ENCODE assay signal across 1 cellular context in genomic region chr1:14421977-14422609, GRCh38.
TF ChIP-seq lines count a peak whose summit lies in the region.

No MANE protein-coding gene starts in this region.

TF ChIP-seq in K562, 482 proteins besides CTCF, POLR2A, EP300 and RAD21 (continued from another document and continues in another):
- TF ChIP-seq ZNF551 (CRISPR knock-in tag; IDR thresholded peaks at IDR 0.05): no peak
- no peak; the same call in 1 of the 2 replicates for TF ChIP-seq KLF16 (IDR thresholded peaks at IDR 0.05)
- no peak for TF ChIP-seq HDGF (IDR thresholded peaks at IDR 0.05)
- TF ChIP-seq CBX3 (IDR thresholded peaks at IDR 0.05; ENCODE audit: borderline replicate concordance in 1 of 2, low read length in 2 of 2): peak in 1 of 2 experiments; percentile 71; a peak in 1 of 3 replicates
- TF ChIP-seq RBBP5 (IDR thresholded peaks at IDR 0.05; ENCODE audit: borderline replicate concordance, insufficient read depth, low read length, poor library complexity, severe bottlenecking): peak; percentile 64
- TF ChIP-seq MTA3 (IDR thresholded peaks at IDR 0.05; ENCODE audit: borderline replicate concordance): peak; percentile 75
- peak; percentile 53 for TF ChIP-seq VEZF1 (CRISPR knock-in tag; IDR thresholded peaks at IDR 0.05)
- no peak for TF ChIP-seq ZNF3 (CRISPR knock-in tag; IDR thresholded peaks at IDR 0.05)
- peak; percentile 73 for TF ChIP-seq MYC (IDR thresholded peaks at IDR 0.05; ENCODE audit: low read depth, low read length)
- TF ChIP-seq MYC (CRISPR knock-in tag; IDR thresholded peaks at IDR 0.05; ENCODE audit: borderline replicate concordance, low read depth): no peak
- no peak for TF ChIP-seq NR4A1 (CRISPR knock-in tag; IDR thresholded peaks at IDR 0.05)
- TF ChIP-seq NR4A1 (tag; IDR thresholded peaks at IDR 0.05): no peak
- TF ChIP-seq NBN (IDR thresholded peaks at IDR 0.05; ENCODE audit: low read depth): peak; percentile 91
- peak; percentile 91 for TF ChIP-seq HDAC2 (IDR thresholded peaks at IDR 0.05)
- no peak for TF ChIP-seq SIX5 (IDR thresholded peaks at IDR 0.05; ENCODE audit: borderline replicate concordance in 1 of 2, insufficient read depth in 1 of 2, low read depth in 1 of 2, low read length in 2 of 2)
- peak in 1 of 2 experiments; percentile 81; a peak in 1 of 4 replicates for TF ChIP-seq ARNT (IDR thresholded peaks at IDR 0.05)
- peak; percentile 51; the same call in 1 of the 2 replicates for TF ChIP-seq DMBX1 (CRISPR knock-in tag; IDR thresholded peaks at IDR 0.05; ENCODE audit: borderline replicate concordance)
- TF ChIP-seq ZNF224 (CRISPR knock-in tag; IDR thresholded peaks at IDR 0.05): no peak
- no peak for TF ChIP-seq E2F3 (CRISPR knock-in tag; IDR thresholded peaks at IDR 0.05)
- TF ChIP-seq NEUROD1 (IDR thresholded peaks at IDR 0.05; ENCODE audit: borderline replicate concordance, low read depth, low read length, partially characterized antibody): peak; percentile 72
- peak; percentile 92 for TF ChIP-seq DPF2 (IDR thresholded peaks at IDR 0.05)
- TF ChIP-seq, protein P1, sequence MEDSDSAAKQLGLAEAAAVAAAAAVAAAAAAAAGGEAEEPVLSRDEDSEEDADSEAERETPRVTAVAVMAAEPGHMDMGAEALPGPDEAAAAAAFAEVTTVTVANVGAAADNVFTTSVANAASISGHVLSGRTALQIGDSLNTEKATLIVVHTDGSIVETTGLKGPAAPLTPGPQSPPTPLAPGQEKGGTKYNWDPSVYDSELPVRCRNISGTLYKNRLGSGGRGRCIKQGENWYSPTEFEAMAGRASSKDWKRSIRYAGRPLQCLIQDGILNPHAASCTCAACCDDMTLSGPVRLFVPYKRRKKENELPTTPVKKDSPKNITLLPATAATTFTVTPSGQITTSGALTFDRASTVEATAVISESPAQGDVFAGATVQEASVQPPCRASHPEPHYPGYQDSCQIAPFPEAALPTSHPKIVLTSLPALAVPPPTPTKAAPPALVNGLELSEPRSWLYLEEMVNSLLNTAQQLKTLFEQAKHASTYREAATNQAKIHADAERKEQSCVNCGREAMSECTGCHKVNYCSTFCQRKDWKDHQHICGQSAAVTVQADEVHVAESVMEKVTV (CRISPR knock-in tag; IDR thresholded peaks at IDR 0.05): no peak
- peak in 1 of 2 experiments; percentile 66; a peak in 2 of 4 replicates for TF ChIP-seq ZMIZ1 (IDR thresholded peaks at IDR 0.05; ENCODE audit: low read depth in 2 of 2, low read length in 2 of 2)
- no peak for TF ChIP-seq ZNF121 (CRISPR knock-in tag; conservative IDR thresholded peaks at IDR 0.05)
- TF ChIP-seq, protein P2, sequence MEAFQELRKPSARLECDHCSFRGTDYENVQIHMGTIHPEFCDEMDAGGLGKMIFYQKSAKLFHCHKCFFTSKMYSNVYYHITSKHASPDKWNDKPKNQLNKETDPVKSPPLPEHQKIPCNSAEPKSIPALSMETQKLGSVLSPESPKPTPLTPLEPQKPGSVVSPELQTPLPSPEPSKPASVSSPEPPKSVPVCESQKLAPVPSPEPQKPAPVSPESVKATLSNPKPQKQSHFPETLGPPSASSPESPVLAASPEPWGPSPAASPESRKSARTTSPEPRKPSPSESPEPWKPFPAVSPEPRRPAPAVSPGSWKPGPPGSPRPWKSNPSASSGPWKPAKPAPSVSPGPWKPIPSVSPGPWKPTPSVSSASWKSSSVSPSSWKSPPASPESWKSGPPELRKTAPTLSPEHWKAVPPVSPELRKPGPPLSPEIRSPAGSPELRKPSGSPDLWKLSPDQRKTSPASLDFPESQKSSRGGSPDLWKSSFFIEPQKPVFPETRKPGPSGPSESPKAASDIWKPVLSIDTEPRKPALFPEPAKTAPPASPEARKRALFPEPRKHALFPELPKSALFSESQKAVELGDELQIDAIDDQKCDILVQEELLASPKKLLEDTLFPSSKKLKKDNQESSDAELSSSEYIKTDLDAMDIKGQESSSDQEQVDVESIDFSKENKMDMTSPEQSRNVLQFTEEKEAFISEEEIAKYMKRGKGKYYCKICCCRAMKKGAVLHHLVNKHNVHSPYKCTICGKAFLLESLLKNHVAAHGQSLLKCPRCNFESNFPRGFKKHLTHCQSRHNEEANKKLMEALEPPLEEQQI (IDR thresholded peaks at IDR 0.05): 0 out of 2 replicates have a peak, but pooled peaks have one; percentile 22
- TF ChIP-seq CBX1 (IDR thresholded peaks at IDR 0.05; ENCODE audit: low read depth): no peak
- no peak for TF ChIP-seq ASH1L (IDR thresholded peaks at IDR 0.05; ENCODE audit: borderline replicate concordance, low read depth, partially characterized antibody)
- TF ChIP-seq, protein P3, sequence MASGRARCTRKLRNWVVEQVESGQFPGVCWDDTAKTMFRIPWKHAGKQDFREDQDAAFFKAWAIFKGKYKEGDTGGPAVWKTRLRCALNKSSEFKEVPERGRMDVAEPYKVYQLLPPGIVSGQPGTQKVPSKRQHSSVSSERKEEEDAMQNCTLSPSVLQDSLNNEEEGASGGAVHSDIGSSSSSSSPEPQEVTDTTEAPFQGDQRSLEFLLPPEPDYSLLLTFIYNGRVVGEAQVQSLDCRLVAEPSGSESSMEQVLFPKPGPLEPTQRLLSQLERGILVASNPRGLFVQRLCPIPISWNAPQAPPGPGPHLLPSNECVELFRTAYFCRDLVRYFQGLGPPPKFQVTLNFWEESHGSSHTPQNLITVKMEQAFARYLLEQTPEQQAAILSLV (tag; IDR thresholded peaks at IDR 0.05): no peak
- TF ChIP-seq, protein P4, sequence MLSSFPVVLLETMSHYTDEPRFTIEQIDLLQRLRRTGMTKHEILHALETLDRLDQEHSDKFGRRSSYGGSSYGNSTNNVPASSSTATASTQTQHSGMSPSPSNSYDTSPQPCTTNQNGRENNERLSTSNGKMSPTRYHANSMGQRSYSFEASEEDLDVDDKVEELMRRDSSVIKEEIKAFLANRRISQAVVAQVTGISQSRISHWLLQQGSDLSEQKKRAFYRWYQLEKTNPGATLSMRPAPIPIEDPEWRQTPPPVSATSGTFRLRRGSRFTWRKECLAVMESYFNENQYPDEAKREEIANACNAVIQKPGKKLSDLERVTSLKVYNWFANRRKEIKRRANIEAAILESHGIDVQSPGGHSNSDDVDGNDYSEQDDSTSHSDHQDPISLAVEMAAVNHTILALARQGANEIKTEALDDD (IDR thresholded peaks at IDR 0.05): no peak; the same call in 1 of the 2 replicates
- no peak for TF ChIP-seq SAP30 (IDR thresholded peaks at IDR 0.05; ENCODE audit: borderline replicate concordance, insufficient read depth, low read depth, low read length, poor library complexity, severe bottlenecking)
- TF ChIP-seq MIER1 (IDR thresholded peaks at IDR 0.05; ENCODE audit: low read depth): no peak
- TF ChIP-seq ZNF24 (IDR thresholded peaks at IDR 0.05): peak; percentile 56; the same call in 1 of the 2 replicates
- peak; percentile 71; the same call in 1 of the 2 replicates for TF ChIP-seq BRD4 (IDR thresholded peaks at IDR 0.05)
- TF ChIP-seq RBFOX2 (IDR thresholded peaks at IDR 0.05; ENCODE audit: low read depth, low read length): peak; percentile 49
- TF ChIP-seq TFAM (CRISPR knock-in tag; conservative IDR thresholded peaks at IDR 0.05): no peak
- TF ChIP-seq ZNF347 (CRISPR knock-in tag; IDR thresholded peaks at IDR 0.05; ENCODE audit: low read depth): no peak
- TF ChIP-seq NR3C1 (CRISPR knock-in tag; IDR thresholded peaks at IDR 0.05): no peak
- TF ChIP-seq HDAC8 (tag; IDR thresholded peaks at IDR 0.05): no peak
- TF ChIP-seq ZNF324 (CRISPR knock-in tag; IDR thresholded peaks at IDR 0.05): no peak
- TF ChIP-seq JUN (IDR thresholded peaks at IDR 0.05; ENCODE audit: borderline replicate concordance, low read depth, low read length): peak; percentile 90
- TF ChIP-seq JUN (CRISPR knock-in tag; IDR thresholded peaks at IDR 0.05; ENCODE audit: borderline replicate concordance): peak; percentile 63; the same call in 1 of the 2 replicates
- TF ChIP-seq, protein P5, sequence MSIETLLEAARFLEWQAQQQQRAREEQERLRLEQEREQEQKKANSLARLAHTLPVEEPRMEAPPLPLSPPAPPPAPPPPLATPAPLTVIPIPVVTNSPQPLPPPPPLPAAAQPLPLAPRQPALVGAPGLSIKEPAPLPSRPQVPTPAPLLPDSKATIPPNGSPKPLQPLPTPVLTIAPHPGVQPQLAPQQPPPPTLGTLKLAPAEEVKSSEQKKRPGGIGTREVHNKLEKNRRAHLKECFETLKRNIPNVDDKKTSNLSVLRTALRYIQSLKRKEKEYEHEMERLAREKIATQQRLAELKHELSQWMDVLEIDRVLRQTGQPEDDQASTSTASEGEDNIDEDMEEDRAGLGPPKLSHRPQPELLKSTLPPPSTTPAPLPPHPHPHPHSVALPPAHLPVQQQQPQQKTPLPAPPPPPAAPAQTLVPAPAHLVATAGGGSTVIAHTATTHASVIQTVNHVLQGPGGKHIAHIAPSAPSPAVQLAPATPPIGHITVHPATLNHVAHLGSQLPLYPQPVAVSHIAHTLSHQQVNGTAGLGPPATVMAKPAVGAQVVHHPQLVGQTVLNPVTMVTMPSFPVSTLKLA (conservative IDR thresholded peaks at IDR 0.05): peak in 1 of 2 experiments; percentile 43; a peak in 1 of 4 replicates
- peak; percentile 89 for TF ChIP-seq SPI1 (IDR thresholded peaks at IDR 0.05; ENCODE audit: borderline replicate concordance, low read depth, low read length)
- TF ChIP-seq ARID4B (CRISPR knock-in tag; IDR thresholded peaks at IDR 0.05): peak; percentile 22; the same call in 1 of the 2 replicates
- no peak; the same call in 1 of the 2 replicates for TF ChIP-seq PYGO2 (tag; IDR thresholded peaks at IDR 0.05)
- peak; percentile 85 for TF ChIP-seq CEBPB (tag; IDR thresholded peaks at IDR 0.05)
- TF ChIP-seq NFIC (IDR thresholded peaks at IDR 0.05): peak; percentile 18; the same call in 1 of the 2 replicates
- TF ChIP-seq LEF1 (IDR thresholded peaks at IDR 0.05): peak; percentile 97
- TF ChIP-seq SMARCA5 (IDR thresholded peaks at IDR 0.05): no peak
- TF ChIP-seq TCF7L2 (IDR thresholded peaks at IDR 0.05; ENCODE audit: low read depth, low read length): no peak
- no peak for TF ChIP-seq PURB (CRISPR knock-in tag; IDR thresholded peaks at IDR 0.05; ENCODE audit: low read depth)
